8 cellular contexts compared by ENCODE assay signal in the genomic region with DNA sequence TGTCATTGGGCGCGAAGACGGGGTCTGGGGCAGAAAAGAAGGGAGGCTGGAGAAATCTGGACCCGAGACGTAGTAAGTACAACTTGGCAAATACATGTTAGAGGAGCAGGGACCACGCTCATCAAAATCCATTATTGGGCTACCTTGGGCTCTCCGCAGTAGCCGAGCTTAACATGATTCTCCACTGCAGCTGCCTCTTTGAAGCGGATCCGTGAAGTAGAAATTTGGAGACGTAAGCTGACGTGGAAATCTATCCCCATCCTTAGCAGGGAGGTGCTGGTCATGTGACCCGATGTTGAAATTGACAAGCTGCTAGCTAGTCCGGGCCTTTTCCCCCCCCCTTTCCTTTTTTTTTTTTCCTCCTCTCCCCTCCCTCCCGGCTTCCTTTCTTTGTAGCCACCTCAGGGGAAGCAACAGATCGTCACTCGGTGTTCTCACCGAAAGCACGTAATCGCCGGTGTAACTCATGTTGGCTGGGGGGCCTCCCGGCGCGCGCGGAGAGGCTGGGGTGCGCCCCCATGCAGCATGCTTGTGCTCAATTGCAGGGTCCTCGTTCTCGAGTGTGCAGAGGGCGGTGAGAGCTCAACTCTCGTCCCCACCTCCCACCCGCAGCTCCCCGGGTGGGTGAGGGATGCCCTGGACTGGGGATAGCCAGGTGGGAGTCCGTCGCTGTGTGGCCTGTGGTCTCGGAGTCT. TPM values are rescaled to one million over a fixed set of nuclear protein-coding genes. Genes with fewer than 3 reads are reported as not detected.
DNase-seq lines count a peak whose midpoint lies in the region; ATAC-seq, FAIRE-seq and TF ChIP-seq lines count a peak whose summit lies in the region.

A gene (minus strand): TSS at position 220 of the 695 bp plus-strand sequence. CDS start 88 bp downstream, at position 132.

- H3K9me3 ChIP-seq in lower lobe of right lung: no peaks in the 10 kb centered on the region

- H3K36me3 ChIP-seq in lower lobe of right lung: no peaks in the 10 kb centered on the region
- H3K36me3 ChIP-seq in urinary bladder (ENCODE audit: insufficient read depth): no peaks in the 10 kb centered on the region

- peaks cover 72% of the 10 kb centered on the region for H3K27me3 Mint-ChIP-seq in IgD-negative memory B cell
- peaks cover 46% of the 10 kb centered on the region for H3K27me3 Mint-ChIP-seq in activated naive CD8-positive, alpha-beta T cell

- WGBS in urinary bladder: 2% methylated on average over 36 of the region's 36 CpGs

- H3K27ac ChIP-seq in lower lobe of right lung (no peak within 1 kb of the TSS), urinary bladder (ENCODE audit: low read depth) (peak within 1 kb of the TSS; percentile 97)

- peaks cover 17 to 27% (median 20%) of the 10 kb centered on the region in 3 donors for H3K4me1 Mint-ChIP-seq in IgD-negative memory B cell
- peaks cover 52% of the 10 kb centered on the region for H3K4me1 Mint-ChIP-seq in activated naive CD8-positive, alpha-beta T cell (ENCODE audit: low read depth)

- no peak for FAIRE-seq in RCC 7860 (lab: Jason Lieb, UNC)

- no peak for TF ChIP-seq CTCF in lower lobe of right lung (IDR thresholded peaks at IDR 0.05)

- peak within 1 kb of the TSS; percentile 62 to 85 (median 74) for H3K4me3 Mint-ChIP-seq in IgD-negative memory B cell
- H3K4me3 Mint-ChIP-seq in activated naive CD8-positive, alpha-beta T cell: peak within 1 kb of the TSS; percentile 80

- peak within 1 kb of the TSS; percentile 89 to 97 (median 94) for H3K27ac Mint-ChIP-seq in IgD-negative memory B cell
- no peak within 1 kb of the TSS for H3K27ac Mint-ChIP-seq in activated naive CD8-positive, alpha-beta T cell

- DNase-seq in DMS153 (lab: John Stamatoyannopoulos, UW) (peak; percentile 72), lower lobe of right lung (no peak), SW 1271 (lab: John Stamatoyannopoulos, UW) (no peak), RCC 7860 (ENCODE audit: low spot score) (no peak), NCI-H2107 treated with DMSO at 0.1 percent for 48 hours (lab: John Stamatoyannopoulos, UW; ENCODE audit: unreplicated experiment) (no peak)

- H3K4me3 ChIP-seq in lower lobe of right lung (peak within 1 kb of the TSS; percentile 40), urinary bladder (ENCODE audit: low read depth, low read length) (peak within 1 kb of the TSS; percentile 82)

- H3K27me3 ChIP-seq in lower lobe of right lung (ENCODE audit: low read depth): peaks cover 99% of the 10 kb centered on the region

- intact Hi-C loops in lower lobe of right lung (cut with DNase I): no loop called here

- peaks cover 47% of the 10 kb centered on the region for H3K4me1 ChIP-seq in lower lobe of right lung
- H3K4me1 ChIP-seq in urinary bladder (ENCODE audit: insufficient read depth): peaks cover 1% of the 10 kb centered on the region

- H3K36me3 Mint-ChIP-seq in IgD-negative memory B cell: peaks cover 3% of the 10 kb centered on the region
- H3K36me3 Mint-ChIP-seq in activated naive CD8-positive, alpha-beta T cell: no peaks in the 10 kb centered on the region

- no peak for ATAC-seq in lower lobe of right lung

- peaks cover 0 to 6% (median 0%) of the 10 kb centered on the region in 3 donors for H3K9me3 Mint-ChIP-seq in IgD-negative memory B cell
- no peaks in the 10 kb centered on the region for H3K9me3 Mint-ChIP-seq in activated naive CD8-positive, alpha-beta T cell (ENCODE audit: low read depth)

RNA-seq across cellular contexts. Expression of the gene that starts here (rescaled TPM):
- not detected for polyA plus RNA-seq in IgD-negative memory B cell
- not detected for total RNA-seq in lower lobe of right lung
- total RNA-seq in urinary bladder: 9.3 TPM
- 39.1 TPM for polyA plus RNA-seq in urinary bladder

Comparison
In these comparisons a context has a peak if more than half of its experiments do, and no peak if none do; other contexts are left out.
1. RNA of the gene that starts here (polyA plus RNA-seq): 39.1 TPM in urinary bladder (single experiment); not detected in IgD-negative memory B cell (single experiment); every median in the first group is over 10 times any median in the second.